8 cellular contexts compared by ENCODE assay signal in the genomic region with DNA sequence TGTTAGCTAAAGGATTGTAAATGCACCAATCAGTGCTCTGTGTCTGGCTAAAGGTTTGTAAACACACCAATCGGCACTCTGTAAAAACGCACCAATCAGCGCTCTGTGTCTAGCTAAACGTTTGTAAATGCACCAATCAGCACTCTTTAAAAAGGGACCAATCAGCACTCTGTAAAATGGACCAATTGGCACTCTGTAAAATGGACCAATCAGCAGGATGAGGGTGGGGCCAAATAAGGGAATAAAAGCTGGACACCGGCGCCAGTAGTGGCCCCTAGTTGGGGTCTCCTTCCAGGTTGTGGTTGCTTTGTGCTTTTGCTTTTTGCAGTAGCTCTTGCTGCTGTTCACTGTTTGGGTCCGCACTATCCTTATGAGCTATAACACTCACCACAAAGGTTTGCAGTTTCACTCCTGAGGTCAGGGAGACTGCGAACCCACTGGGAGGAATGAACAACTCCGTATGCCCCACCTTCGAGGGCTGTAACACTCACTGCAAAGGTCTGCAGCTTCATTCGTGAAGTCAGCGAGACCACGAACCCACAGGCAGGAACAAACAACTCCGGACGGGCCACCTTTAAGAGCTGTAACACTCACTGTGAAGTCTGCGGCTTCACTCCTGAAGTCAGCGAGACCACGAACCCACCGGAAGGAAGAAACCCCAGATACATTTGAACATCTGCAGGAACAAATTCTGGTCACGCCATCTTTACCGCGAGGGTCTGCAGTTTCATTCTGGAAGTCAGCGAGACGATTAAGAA. TPM values are rescaled to one million over a fixed set of nuclear protein-coding genes. Genes with fewer than 3 reads are reported as not detected.
DNase-seq lines count a peak whose midpoint lies in the region; ATAC-seq and TF ChIP-seq lines count a peak whose summit lies in the region.

No MANE protein-coding gene starts in this region.

- H3K36me3 ChIP-seq in breast epithelium (no peaks in the 10 kb centered on the region), ovary (no peaks in the 10 kb centered on the region), upper lobe of left lung (no peaks in the 10 kb centered on the region)

- H3K4me1 ChIP-seq in breast epithelium (peaks cover 0 to 7% of the 10 kb centered on the region in 2 donors), ovary (ENCODE audit: insufficient read depth) (no peaks in the 10 kb centered on the region), upper lobe of left lung (peaks cover 10 to 30% (median 20%) of the 10 kb centered on the region in 4 donors)

- TF ChIP-seq CTCF in breast epithelium (IDR thresholded peaks at IDR 0.05) (no peak), ovary (IDR thresholded peaks at IDR 0.05) (no peak), upper lobe of left lung (IDR thresholded peaks at IDR 0.05) (no peak)

- TF ChIP-seq POLR2A in GM18951 (IDR thresholded peaks at IDR 0.05; ENCODE audit: extremely low read depth, insufficient read depth, insufficient read length) (peak; percentile 59), breast epithelium (IDR thresholded peaks at IDR 0.05) (no peak), ovary (IDR thresholded peaks at IDR 0.05) (no peak), upper lobe of left lung (IDR thresholded peaks at IDR 0.05) (peak in 1 of 4 donors; percentile 64)

- H3K27ac ChIP-seq in breast epithelium (peak overlapping the region; percentile 91 to 96), ovary (no peak overlapping the region), upper lobe of left lung (peak overlapping the region; percentile 93 to 98 (median 96))

- no peaks in the 10 kb centered on the region for H3K27me3 ChIP-seq in breast epithelium
- no peaks in the 10 kb centered on the region for H3K27me3 ChIP-seq in ovary
- no peaks in the 10 kb centered on the region for H3K27me3 ChIP-seq in upper lobe of left lung

- H3K9me3 ChIP-seq in breast epithelium (no peaks in the 10 kb centered on the region), ovary (no peaks in the 10 kb centered on the region), upper lobe of left lung (no peaks in the 10 kb centered on the region)

- H3K4me3 ChIP-seq in breast epithelium = peak overlapping the region; percentile 81 to 94 (median 93)
- peak overlapping the region; percentile 86 for H3K4me3 ChIP-seq in ovary
- peak overlapping the region in 3 of 4 donors; percentile 69 to 96 (median 90) for H3K4me3 ChIP-seq in upper lobe of left lung

- 93% methylated on average over 24 of the region's 24 CpGs for WGBS in ovary, 3 donors
- WGBS in upper lobe of left lung, 2 donors = 75 to 80% methylated on average over 19 to 24 of the region's 24 CpGs

- peak; percentile 75 for DNase-seq in T-helper 22 cell (ENCODE audit: low read depth)
- peak in 1 of 2 donors; percentile 36 for DNase-seq in breast epithelium (ENCODE audit: low spot score in 2 of 2)
- peak in 2 of 5 donors; percentile 12 to 20 for DNase-seq in ovary
- peak in 1 of 2 donors; percentile 59 for DNase-seq in upper lobe of left lung
- DNase-seq in NCI-H2227 treated with DMSO at 0.1 percent for 48 hours (lab: John Stamatoyannopoulos, UW) = no peak
- DNase-seq in NCI-H446 (lab: John Stamatoyannopoulos, UW) = no peak

- intact Hi-C loops in breast epithelium (cut with DNase I; ENCODE audit: low total_unique reads) = no loop called here
- intact Hi-C loops in ovary (cut with DNase I) = no loop called here

- peak; percentile 59 for ATAC-seq in HG03045 (IDR thresholded peaks at IDR 0.05; ENCODE audit: unreplicated experiment)
- no peak for ATAC-seq in upper lobe of left lung (ENCODE audit: low FRiP score in 2 of 2)

- in situ Hi-C loops in GM18951 (cut with MboI; ENCODE audit: low sequenced_read_pairs, unreplicated experiment) = no loop called here

- TF ChIP-seq EP300 in ovary (IDR thresholded peaks at IDR 0.05) = no peak
- TF ChIP-seq EP300 in upper lobe of left lung (IDR thresholded peaks at IDR 0.05) = no peak

RNA-seq across cellular contexts. Expression of a gene that starts 1.1 kb away (rescaled TPM):
- total RNA-seq in breast epithelium = 10 to 100 TPM; 45.9 to 58.1 (median 52.8) TPM
- 10 to 100 TPM; 24.8 to 50.0 (median 40.1) TPM for total RNA-seq in ovary
- 10 to 100 TPM; 32.3 to 75.2 TPM for polyA plus RNA-seq in ovary
- total RNA-seq in upper lobe of left lung = 10 to 100 TPM; 36.7 to 69.3 (median 50.8) TPM

Comparison
In these comparisons a context has a peak if more than half of its experiments do, and no peak if none do; other contexts are left out.
1. H3K27ac ChIP-seq: peak in breast epithelium (2 of 2) and upper lobe of left lung (4 of 4); none in ovary (0 of 2).
2. Peak in every context shown above with its lines, with median percentiles within 50 percentile points of each other: H3K4me3 ChIP-seq.